ENCODE assay signal across 33 cellular contexts in genomic region chr3:179279294-179279693, GRCh38.
"Had no signal": no experiment of that assay in that cellular context is flagged by ENCODE, and none has a peak within 500 bp of the region (broad histone marks: within the 10 kb centered on the region; RNA-seq: fewer than 3 reads in every experiment).

No MANE protein-coding gene starts in this region.

- H3K36me3 ChIP-seq: brain microvascular endothelial cell, gastrocnemius medialis, heart left ventricle had no signal

- H3K27ac Mint-ChIP-seq: activated CD4-positive, alpha-beta memory T cell treated with anti-CD3 and anti-CD28 coated beads, Interleukin-2, amount 10 ng/mL, durations not matched to agents 7 days and 5 days; activated CD4-positive, alpha-beta T cell treated with anti-CD3 and anti-CD28 coated beads, Interleukin-2, amount 10 ng/mL, durations not matched to agents 7 days and 5 days; activated naive CD8-positive, alpha-beta T cell; activated T-helper 17 cell treated with anti-CD3 and anti-CD28 coated beads, Interleukin-2, amount 50 U/mL, for 72 hours; dendritic cell treated with granulocyte-macrophage colony-stimulating factor and Interleukin-4, amounts not matched to agents 40 ng/mL and 50 ng/mL, for 4 days; endodermal cell; WTC11 had no signal

- H3K4me1 Mint-ChIP-seq: activated CD4-positive, alpha-beta memory T cell treated with anti-CD3 and anti-CD28 coated beads, Interleukin-2, amount 10 ng/mL, durations not matched to agents 7 days and 5 days; activated CD4-positive, alpha-beta T cell treated with anti-CD3 and anti-CD28 coated beads, Interleukin-2, amount 10 ng/mL, durations not matched to agents 7 days and 5 days; activated T-helper 17 cell treated with anti-CD3 and anti-CD28 coated beads, Interleukin-2, amount 50 U/mL, for 72 hours; central memory CD8-positive, alpha-beta T cell; endodermal cell had no signal

- H3K4me1 ChIP-seq: foreskin keratinocyte, gastrocnemius medialis, heart left ventricle had no signal

- H3K27me3 Mint-ChIP-seq: dendritic cell treated with granulocyte-macrophage colony-stimulating factor and Interleukin-4, amounts not matched to agents 40 ng/mL and 50 ng/mL, for 4 days had no signal

- H3K4me3 ChIP-seq: coronary artery, dorsolateral prefrontal cortex, gastrocnemius medialis, heart left ventricle had no signal

- H3K27ac ChIP-seq: brain microvascular endothelial cell, coronary artery, dorsolateral prefrontal cortex, foreskin keratinocyte, gastrocnemius medialis, heart left ventricle, VCaP had no signal

- H3K9me3 Mint-ChIP-seq: activated CD4-positive, alpha-beta memory T cell treated with anti-CD3 and anti-CD28 coated beads, Interleukin-2, amount 10 ng/mL, durations not matched to agents 7 days and 5 days; activated CD4-positive, alpha-beta T cell treated with anti-CD3 and anti-CD28 coated beads, Interleukin-2, amount 10 ng/mL, durations not matched to agents 7 days and 5 days; activated T-cell treated with anti-CD3 and anti-CD28 coated beads, Interleukin-2, amount 50 U/mL, for 4 hours; activated T-helper 17 cell treated with anti-CD3 and anti-CD28 coated beads, Interleukin-2, amount 50 U/mL, for 72 hours; central memory CD8-positive, alpha-beta T cell; dendritic cell treated with granulocyte-macrophage colony-stimulating factor and Interleukin-4, amounts not matched to agents 40 ng/mL and 50 ng/mL, for 4 days; endodermal cell; WTC11 had no signal

- ATAC-seq: activated T-cell treated with anti-CD3 and anti-CD28 coated beads, Interleukin-2, amount 50 U/mL, for 4 hours; activated T-helper 17 cell treated with anti-CD3 and anti-CD28 coated beads, Interleukin-2, amount 50 U/mL, for 72 hours; esophagus mucosa; foreskin keratinocyte; gastrocnemius medialis; heart left ventricle had no signal

- H3K9me3 ChIP-seq: gastrocnemius medialis, heart left ventricle had no signal

- H3K36me3 Mint-ChIP-seq: activated naive CD8-positive, alpha-beta T cell; WTC11 had no signal

- FAIRE-seq: astrocyte, bronchial epithelial cell, TTC549 had no signal

- DNase-seq: activated CD4-positive, alpha-beta memory T cell treated with anti-CD3 and anti-CD28 coated beads, Interleukin-2, amount 10 ng/mL, durations not matched to agents 7 days and 5 days; activated CD4-positive, alpha-beta T cell treated with anti-CD3 and anti-CD28 coated beads for 1 hour; activated CD4-positive, alpha-beta T cell treated with anti-CD3 and anti-CD28 coated beads for 4 hours; activated CD4-positive, alpha-beta T cell treated with anti-CD3 and anti-CD28 coated beads, Interleukin-2, amount 10 ng/mL, durations not matched to agents 7 days and 5 days; activated CD4-positive, alpha-beta T cell treated with anti-CD3 and anti-CD28 coated beads, Interleukin-2, amount 50 U/mL, for 4 hours; activated CD8-positive, alpha-beta memory T cell treated with anti-CD3 and anti-CD28 coated beads for 24 hours; activated effector memory CD4-positive, alpha-beta T cell treated with Interleukin-2 at 50 U/mL for 16 hours; activated gamma-delta T cell treated with Interleukin-2 at 50 U/mL for 16 hours; activated naive CD4-positive, alpha-beta T cell treated with anti-CD3 and anti-CD28 coated beads, Interleukin-2, amount 50 U/mL, for 16 hours; activated naive CD4-positive, alpha-beta T cell treated with Interleukin-2 at 50 U/mL for 16 hours; activated T-cell treated with anti-CD3 and anti-CD28 coated beads, Interleukin-2, amount 50 U/mL, for 4 hours; amniotic stem cell; anterior cingulate cortex; dorsolateral prefrontal cortex; effector memory CD4-positive, alpha-beta T cell; endodermal cell; foreskin keratinocyte; gastrocnemius medialis; glutamatergic neuron; heart left ventricle; T-helper 2 cell had no signal

- H3K4me3 Mint-ChIP-seq: activated CD4-positive, alpha-beta memory T cell treated with anti-CD3 and anti-CD28 coated beads, Interleukin-2, amount 10 ng/mL, durations not matched to agents 7 days and 5 days; activated CD4-positive, alpha-beta T cell treated with anti-CD3 and anti-CD28 coated beads, Interleukin-2, amount 10 ng/mL, durations not matched to agents 7 days and 5 days; activated naive CD8-positive, alpha-beta T cell; activated T-cell treated with anti-CD3 and anti-CD28 coated beads, Interleukin-2, amount 50 U/mL, for 4 hours; activated T-helper 17 cell treated with anti-CD3 and anti-CD28 coated beads, Interleukin-2, amount 50 U/mL, for 72 hours; central memory CD8-positive, alpha-beta T cell; dendritic cell treated with granulocyte-macrophage colony-stimulating factor and Interleukin-4, amounts not matched to agents 40 ng/mL and 50 ng/mL, for 4 days; endodermal cell; WTC11 had no signal

- H3K27me3 ChIP-seq: brain microvascular endothelial cell, gastrocnemius medialis, heart left ventricle had no signal
